Comparison of ENCODE assay signal across 18 cellular contexts in genomic region chr3:44893097-44893496, GRCh38. TPM values are rescaled to one million over a fixed set of nuclear protein-coding genes. Genes with fewer than 3 reads are reported as not detected.
DNase-seq lines count a peak whose midpoint lies in the region; ATAC-seq and TF ChIP-seq lines count a peak whose summit lies in the region.
"Had no signal": no experiment of that assay in that cellular context is flagged by ENCODE, and none has a peak within 500 bp of the region (broad histone marks: within the 10 kb centered on the region; RNA-seq: fewer than 3 reads in every experiment).

No MANE protein-coding gene starts in this region.

- H3K9me2 ChIP-seq in PC-3 (replicated peaks; ENCODE audit: low read length) = no peaks in the 10 kb centered on the region

- no peak overlapping the region for H2BK5ac ChIP-seq in mesendoderm (ENCODE audit: low read length)

- H2AFZ ChIP-seq in PC-3 (ENCODE audit: low read length) = peak overlapping the region; percentile 32; the same call in 1 of the 2 replicates

- no peaks in the 10 kb centered on the region for H3K36me3 Mint-ChIP-seq in CD8-positive, alpha-beta memory T cell
- H3K36me3 Mint-ChIP-seq: CD4-positive, CD25-positive, alpha-beta regulatory T cell; naive thymus-derived CD8-positive, alpha-beta T cell had no signal

- H3K27ac ChIP-seq in PC-3 (ENCODE audit: low read length) = peak overlapping the region; percentile 68
- H3K27ac ChIP-seq in mesendoderm (ENCODE audit: low read depth, low read length) = no peak overlapping the region
- no peak overlapping the region for H3K27ac ChIP-seq in CD8-positive, alpha-beta memory T cell (ENCODE audit: low read depth, low read length)
- H3K27ac ChIP-seq: right atrium auricular region had no signal

- H3K36me3 ChIP-seq in PC-3 (ENCODE audit: low read depth, low read length) (no peaks in the 10 kb centered on the region), mesendoderm (ENCODE audit: control insufficient read depth, insufficient read depth, low read length) (no peaks in the 10 kb centered on the region)
- H3K36me3 ChIP-seq in CD8-positive, alpha-beta memory T cell (ENCODE audit: insufficient read depth, low read length) = no peaks in the 10 kb centered on the region
- H3K36me3 ChIP-seq: right atrium auricular region had no signal

- H3K4me1 Mint-ChIP-seq in CD8-positive, alpha-beta memory T cell = no peaks in the 10 kb centered on the region
- H3K4me1 Mint-ChIP-seq: naive thymus-derived CD8-positive, alpha-beta T cell had no signal

- H4K5ac ChIP-seq in mesendoderm (ENCODE audit: low read length) = no peak overlapping the region

- no peak overlapping the region for H4K8ac ChIP-seq in mesendoderm (ENCODE audit: low read depth, low read length)

- BruUV-seq in PC-3 (replicated peaks; lab: Mats Ljungman, UMichigan) = no TSS peak

- POLR2A ChIA-PET in PC-3 (lab: Charles Lee; ENCODE audit: unreplicated experiment) = no interaction called here
- POLR2A ChIA-PET in CD8-positive, alpha-beta memory T cell (lab: Charles Lee) = no interaction called here

- no peak overlapping the region for H3K23ac ChIP-seq in mesendoderm (ENCODE audit: low read length)

- no peaks in the 10 kb centered on the region for H3K9me3 Mint-ChIP-seq in CD8-positive, alpha-beta memory T cell
- H3K9me3 Mint-ChIP-seq: CD4-positive, CD25-positive, alpha-beta regulatory T cell; naive thymus-derived CD8-positive, alpha-beta T cell had no signal

- H2BK15ac ChIP-seq in mesendoderm (replicated peaks; ENCODE audit: low read depth) = no peak overlapping the region

- H3K4me2 ChIP-seq in PC-3 (ENCODE audit: low read length) (peak overlapping the region; percentile 5), mesendoderm (ENCODE audit: low read length) (no peak overlapping the region)

- H3K4me1 ChIP-seq in PC-3 (ENCODE audit: insufficient read depth, low read length) (peaks cover 13% of the 10 kb centered on the region), mesendoderm (ENCODE audit: control insufficient read depth, low read depth, low read length) (peaks cover 2% of the 10 kb centered on the region)
- no peaks in the 10 kb centered on the region for H3K4me1 ChIP-seq in CD8-positive, alpha-beta memory T cell (ENCODE audit: insufficient read depth, low read length)
- H3K4me1 ChIP-seq: right atrium auricular region had no signal

- H3K4ac ChIP-seq in mesendoderm (ENCODE audit: low read depth, low read length) = no peak overlapping the region

- H3K9me3 ChIP-seq in PC-3 (ENCODE audit: low read length) = no peaks in the 10 kb centered on the region
- H3K9me3 ChIP-seq in CD8-positive, alpha-beta memory T cell (ENCODE audit: low read length) = no peaks in the 10 kb centered on the region
- H3K9me3 ChIP-seq: right atrium auricular region had no signal

- H3K9ac ChIP-seq in PC-3 (ENCODE audit: low read length) = peak overlapping the region; percentile 35; the same call in 1 of the 2 replicates
- no peak overlapping the region for H3K9ac ChIP-seq in mesendoderm (ENCODE audit: low read length)

- intact Hi-C loops in PC-3 (cut with micrococcal nuclease) = no loop called here

- in situ Hi-C loops in Caki2 (cut with HindIII; ENCODE audit: low pct_unique_long_range_greater_than_20kb, low sequenced_read_pairs) = no loop called here

- H3K4me3 ChIP-seq in PC-3 (ENCODE audit: low read length) = no peak overlapping the region
- H3K4me3 ChIP-seq in choroid plexus epithelial cell (ENCODE audit: low read depth, low read length) = no peak overlapping the region
- no peak overlapping the region for H3K4me3 ChIP-seq in mesendoderm (ENCODE audit: low read length)
- no peak overlapping the region for H3K4me3 ChIP-seq in CD8-positive, alpha-beta memory T cell (ENCODE audit: low read length)
- H3K4me3 ChIP-seq: right atrium auricular region had no signal

- TF ChIP-seq CTCF in PC-3 (conservative IDR thresholded peaks at IDR 0.05; ENCODE audit: low read depth, low read length) (no peak), choroid plexus epithelial cell (conservative IDR thresholded peaks at IDR 0.05; ENCODE audit: low read depth, low read length) (no peak)

- no peak overlapping the region for H3K27ac Mint-ChIP-seq in CD8-positive, alpha-beta memory T cell
- H3K27ac Mint-ChIP-seq: CD4-positive, CD25-positive, alpha-beta regulatory T cell; naive thymus-derived CD8-positive, alpha-beta T cell had no signal

- peak overlapping the region; percentile 32 for H3K18ac ChIP-seq in mesendoderm (ENCODE audit: low read length)

- H2AK5ac ChIP-seq in mesendoderm (ENCODE audit: low read length) = no peak overlapping the region

- CTCF ChIA-PET in PC-3 (lab: Charles Lee) = interaction anchor here (0.6 kb wide), 1 partner anchor 15 kb away, joined by 4 read pairs; no protein-coding TSS in a partner anchor
- CTCF ChIA-PET in CD8-positive, alpha-beta memory T cell (lab: Charles Lee) = no interaction called here

- no peaks in the 10 kb centered on the region for H4K20me1 ChIP-seq in PC-3 (ENCODE audit: low read length)

- no peak overlapping the region for H3K4me3 Mint-ChIP-seq in CD8-positive, alpha-beta memory T cell
- H3K4me3 Mint-ChIP-seq: CD4-positive, CD25-positive, alpha-beta regulatory T cell; naive thymus-derived CD8-positive, alpha-beta T cell had no signal

- peak overlapping the region; percentile 18 for H2BK120ac ChIP-seq in mesendoderm (ENCODE audit: low read depth, low read length)

- WGBS in mesendoderm (ENCODE audit: extremely low coverage, insufficient coverage, low lambda C conversion rate) = no CpG with 5 or more reads among the region's 2 CpGs

- H3K27me3 ChIP-seq in PC-3 (ENCODE audit: low read length) = no peaks in the 10 kb centered on the region
- no peaks in the 10 kb centered on the region for H3K27me3 ChIP-seq in mesendoderm (ENCODE audit: insufficient read depth, low read length, poor library complexity)
- no peaks in the 10 kb centered on the region for H3K27me3 ChIP-seq in CD8-positive, alpha-beta memory T cell (ENCODE audit: insufficient read depth, low read length, poor library complexity, severe bottlenecking)
- H3K27me3 ChIP-seq: right atrium auricular region had no signal

- no peak overlapping the region for H3K56ac ChIP-seq in mesendoderm (ENCODE audit: low read length)

- DNase-seq in Caki2 (ENCODE audit: low read depth) = peak; percentile 56
- peak; percentile 66 for DNase-seq in PC-3
- peak; percentile 57 for DNase-seq in choroid plexus epithelial cell (ENCODE audit: low read depth)
- DNase-seq in mesendoderm = no peak
- DNase-seq in CD8-positive, alpha-beta memory T cell = no peak
- DNase-seq in stimulated activated CD4-positive, alpha-beta T cell treated with anti-CD3 and anti-CD28 coated beads, Interleukin-4, amount 100 ng/mL, for 4 hours = no peak
- no peak for DNase-seq in NCI-H2196 treated with DMSO at 0.1 percent for 48 hours (lab: John Stamatoyannopoulos, UW; ENCODE audit: unreplicated experiment)
- DNase-seq: activated CD8-positive, alpha-beta memory T cell treated with anti-CD3 and anti-CD28 coated beads for 24 hours; activated gamma-delta T cell treated with Interleukin-2 at 50 U/mL for 16 hours; CD4-positive, CD25-positive, alpha-beta regulatory T cell; naive thymus-derived CD8-positive, alpha-beta T cell; NCI-H1092 treated with DMSO at 0.1 percent for 48 hours; NCI-H524 treated with DMSO at 0.1 percent for 48 hours had no signal

- H3K79me1 ChIP-seq in mesendoderm (ENCODE audit: low read length) = no peaks in the 10 kb centered on the region

- no peaks in the 10 kb centered on the region for H3K79me2 ChIP-seq in PC-3 (ENCODE audit: low read length)
- H3K79me2 ChIP-seq in mesendoderm (ENCODE audit: control insufficient read depth, insufficient read depth, low read length) = no peaks in the 10 kb centered on the region

- peaks cover 3 to 11% of the 10 kb centered on the region in 2 donors for H3K27me3 Mint-ChIP-seq in CD8-positive, alpha-beta memory T cell

- ATAC-seq in PC-3 (peak; percentile 83), GM18907 (IDR thresholded peaks at IDR 0.05; ENCODE audit: unreplicated experiment) (no peak)
- ATAC-seq: HCT116; naive thymus-derived CD8-positive, alpha-beta T cell; Right ventricle myocardium inferior had no signal

- H3F3A ChIP-seq in PC-3 (ENCODE audit: low read length, unreplicated experiment) = no peaks in the 10 kb centered on the region

RNA-seq across cellular contexts. Expression of gene TGM4, which starts 18.7 kb away (rescaled TPM):
- total RNA-seq in Caki2 (2014; rRNA removed; shearing (Covaris generic); ENCODE audit: low replicate concordance) = 1.1 TPM in 1 of 2 replicates, not detected in the other
- 0.46 and 1.2 TPM in 2 replicates for total RNA-seq in PC-3 (2014; rRNA removed)
- 0.31 TPM for polyA plus RNA-seq in mesendoderm (2013, experiment 1 of 2)
- polyA plus RNA-seq in mesendoderm (2013, experiment 2 of 2) = 0.28 TPM
- total RNA-seq in CD8-positive, alpha-beta memory T cell = not detected
- 0.43 TPM for polyA plus RNA-seq in CD8-positive, alpha-beta memory T cell
- total RNA-seq: CD4-positive, CD25-positive, alpha-beta regulatory T cell; frontal cortex; naive thymus-derived CD8-positive, alpha-beta T cell; right atrium auricular region; Right ventricle myocardium inferior had no signal

RNA-seq across cellular contexts. Expression of gene TMEM42, which starts 31.4 kb away (rescaled TPM):
- total RNA-seq in Caki2 (2014; rRNA removed; shearing (Covaris generic); ENCODE audit: low replicate concordance) = 8.9 and 18.6 TPM in 2 replicates
- 6.3 and 10.2 TPM in 2 replicates for total RNA-seq in PC-3 (2014; rRNA removed)
- 5.6 TPM for polyA plus RNA-seq in mesendoderm (2013, experiment 1 of 2)
- 5.7 TPM for polyA plus RNA-seq in mesendoderm (2013, experiment 2 of 2)
- 1 to 10 TPM; 8.2 to 9.1 TPM for total RNA-seq in CD8-positive, alpha-beta memory T cell
- polyA plus RNA-seq in CD8-positive, alpha-beta memory T cell = 35.9 TPM

Comparison
In these comparisons a context has a peak if more than half of its experiments do, and no peak if none do; other contexts are left out.
1. DNase-seq: peak in Caki2 (single experiment), PC-3 (single experiment) and choroid plexus epithelial cell (single experiment); none in mesendoderm (single experiment), CD8-positive, alpha-beta memory T cell (0 of 5), stimulated activated CD4-positive, alpha-beta T cell treated with anti-CD3 and anti-CD28 coated beads, Interleukin-4, amount 100 ng/mL, for 4 hours (0 of 2) and NCI-H2196 treated with DMSO at 0.1 percent for 48 hours (single experiment).